20 cellular contexts compared by ENCODE assay signal in the genomic region with DNA sequence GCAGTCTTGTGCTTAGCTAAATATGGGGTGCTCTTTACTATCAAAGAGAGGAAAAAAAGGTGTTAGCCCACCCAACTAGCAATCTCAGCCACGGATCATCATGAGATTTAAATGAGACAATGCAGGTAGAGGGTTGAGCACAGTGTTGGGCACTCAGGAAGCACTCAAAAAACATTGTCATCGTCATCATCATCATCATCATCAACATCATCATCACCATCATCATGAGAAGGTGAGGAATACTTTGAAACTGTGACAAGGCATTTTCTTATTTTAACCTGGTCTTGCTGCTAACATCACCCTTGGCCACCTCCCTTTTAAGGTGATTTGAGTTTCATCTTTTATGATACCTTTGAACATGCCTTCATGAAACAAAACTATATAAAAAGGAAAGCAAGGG.
"Had no signal": no experiment of that assay in that cellular context is flagged by ENCODE, and none has a peak within 500 bp of the region (broad histone marks: within the 10 kb centered on the region; RNA-seq: fewer than 3 reads in every experiment).

No MANE protein-coding gene starts in this region.

- H3K27ac ChIP-seq: gastroesophageal sphincter, heart left ventricle, suprapubic skin, uterus, WERI-Rb-1 had no signal

- H3K27me3 ChIP-seq: gastroesophageal sphincter, heart left ventricle, suprapubic skin, transverse colon, uterus had no signal

- ATAC-seq: activated CD4-positive, alpha-beta T cell treated with anti-CD3 and anti-CD28 coated beads for 36 hours; activated CD8-positive, alpha-beta memory T cell treated with anti-CD3 and anti-CD28 coated beads, Interleukin-2, amount 10 ng/mL, durations not matched to agents 7 days and 5 days; esophagus mucosa; gastroesophageal sphincter; heart left ventricle; left ventricle myocardium superior; stimulated activated naive CD8-positive, alpha-beta T cell treated with anti-CD3 and anti-CD28 coated beads, Interleukin-15, Interleukin-2, amounts not matched to agents 100 U/mL and 50 U/mL, for 24 hours had no signal

- H3K4me3 ChIP-seq: gastroesophageal sphincter, heart left ventricle, suprapubic skin, transverse colon, uterus had no signal

- H3K36me3 ChIP-seq: gastroesophageal sphincter, heart left ventricle, suprapubic skin, transverse colon, uterus had no signal

- H3K4me1 ChIP-seq: uterus had no signal

- DNase-seq: activated CD4-positive, alpha-beta T cell treated with anti-CD3 and anti-CD28 coated beads for 36 hours; activated CD4-positive, alpha-beta T cell treated with anti-CD3 and anti-CD28 coated beads, Interleukin-2, amount 50 U/mL, for 48 hours; activated CD8-positive, alpha-beta memory T cell treated with anti-CD3 and anti-CD28 coated beads, Interleukin-2, amount 10 ng/mL, durations not matched to agents 7 days and 5 days; activated effector memory CD4-positive, alpha-beta T cell treated with Interleukin-2 at 50 U/mL for 16 hours; activated naive CD4-positive, alpha-beta T cell treated with anti-CD3 and anti-CD28 coated beads, Interleukin-2, amount 50 U/mL, for 16 hours; cerebellar nuclear complex; cortex of kidney; effector CD8-positive, alpha-beta T cell; heart left ventricle; left ventricle myocardium superior; nephron progenitor cell; retina; stimulated activated naive CD8-positive, alpha-beta T cell treated with anti-CD3 and anti-CD28 coated beads, Interleukin-15, Interleukin-2, amounts not matched to agents 100 U/mL and 50 U/mL, for 24 hours; transverse colon; uterus; WERI-Rb-1 had no signal

- H3K4me3 Mint-ChIP-seq: activated CD4-positive, alpha-beta T cell treated with anti-CD3 and anti-CD28 coated beads for 36 hours; activated CD8-positive, alpha-beta memory T cell treated with anti-CD3 and anti-CD28 coated beads, Interleukin-2, amount 10 ng/mL, durations not matched to agents 7 days and 5 days; nephron progenitor cell; T-helper 1 cell treated with Interleukin-12 subunit alpha and Interleukin-12 subunit beta and Interleukin-4 antibody, amounts not matched to agents 30 μg/mL and 1 μg/mL, for 36 hours had no signal

- H3K9me3 Mint-ChIP-seq: nephron progenitor cell; T-helper 1 cell treated with Interleukin-12 subunit alpha and Interleukin-12 subunit beta and Interleukin-4 antibody, amounts not matched to agents 30 μg/mL and 1 μg/mL, for 36 hours had no signal

- H3K9me3 ChIP-seq: gastroesophageal sphincter, heart left ventricle, suprapubic skin, transverse colon, uterus had no signal

- H3K27ac Mint-ChIP-seq: activated CD4-positive, alpha-beta T cell treated with anti-CD3 and anti-CD28 coated beads for 36 hours; activated CD8-positive, alpha-beta memory T cell treated with anti-CD3 and anti-CD28 coated beads, Interleukin-2, amount 10 ng/mL, durations not matched to agents 7 days and 5 days; nephron progenitor cell; T-helper 1 cell treated with Interleukin-12 subunit alpha and Interleukin-12 subunit beta and Interleukin-4 antibody, amounts not matched to agents 30 μg/mL and 1 μg/mL, for 36 hours had no signal
